Comparison of ENCODE assay signal across 11 cellular contexts in the genomic region with DNA sequence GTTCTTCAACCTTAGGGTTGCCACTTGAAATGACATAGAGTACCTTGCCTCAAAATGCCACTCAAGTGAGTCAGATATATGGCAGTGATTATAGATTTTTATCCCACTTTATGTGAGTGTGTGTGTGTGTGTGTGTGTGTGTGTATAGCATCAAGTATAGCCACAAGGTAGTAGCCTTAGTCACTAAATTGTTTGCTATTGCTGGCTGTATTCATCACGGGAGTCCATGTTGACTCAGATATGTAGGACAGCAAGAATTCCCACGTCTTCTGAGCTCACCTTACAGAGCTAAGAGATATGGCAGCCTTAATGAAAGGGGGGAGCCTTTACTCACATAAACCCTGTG. TPM values are rescaled to one million over a fixed set of nuclear protein-coding genes. Genes with fewer than 3 reads are reported as not detected.
DNase-seq lines count a peak whose midpoint lies in the region; ATAC-seq and TF ChIP-seq lines count a peak whose summit lies in the region.
"Had no signal": no experiment of that assay in that cellular context is flagged by ENCODE, and none has a peak within 500 bp of the region (broad histone marks: within the 10 kb centered on the region; RNA-seq: fewer than 3 reads in every experiment).

No MANE protein-coding gene starts in this region.

- H3K27me3 ChIP-seq in esophagus squamous epithelium = no peaks in the 10 kb centered on the region
- H3K27me3 ChIP-seq: suprapubic skin had no signal

- WGBS in esophagus squamous epithelium, 2 donors = 55 to 57% methylated on average over 2 of the region's 2 CpGs

- H3K36me3 ChIP-seq in esophagus squamous epithelium = peaks cover 40 to 91% (median 49%) of the 10 kb centered on the region in 3 donors

- DNase-seq in NCI-H2029 (lab: John Stamatoyannopoulos, UW) (peak; percentile 33), NCI-H2029 treated with DMSO at 0.1 percent for 48 hours (lab: John Stamatoyannopoulos, UW) (no peak), RWPE1 (ENCODE audit: low spot score) (no peak), esophagus squamous epithelium (lab: John Stamatoyannopoulos, UW) (no peak), NCI-H526 treated with DMSO at 0.1 percent for 48 hours (lab: John Stamatoyannopoulos, UW) (no peak)
- no peak for DNase-seq in stimulated activated effector memory CD8-positive, alpha-beta T cell treated with anti-CD3 and anti-CD28 coated beads, Interleukin-12 subunit alpha, Interleukin-12 subunit beta, amount 100 ng/mL, for 72 hours (ENCODE audit: low spot score in 2 of 2)
- DNase-seq: activated B cell treated with CpG ODN at 0.5 μM for 24 hours; CD8-positive, alpha-beta memory T cell had no signal

- H3K36me3 Mint-ChIP-seq in stimulated activated effector memory CD8-positive, alpha-beta T cell treated with anti-CD3 and anti-CD28 coated beads, Interleukin-12 subunit alpha, Interleukin-12 subunit beta, amount 100 ng/mL, for 72 hours = peaks cover 100% of the 10 kb centered on the region

- H3K4me1 Mint-ChIP-seq in stimulated activated effector memory CD8-positive, alpha-beta T cell treated with anti-CD3 and anti-CD28 coated beads, Interleukin-12 subunit alpha, Interleukin-12 subunit beta, amount 100 ng/mL, for 72 hours = peaks cover 6% of the 10 kb centered on the region
- H3K4me1 Mint-ChIP-seq: activated B cell treated with CpG ODN at 0.5 μM for 24 hours had no signal

- CTCF ChIA-PET in RWPE1 (lab: Yijun Ruan, JAX) = interaction anchor here (0.5 kb wide), 1 partner anchor 360 kb away, joined by 5 read pairs; no protein-coding TSS in a partner anchor

- H3K9me3 ChIP-seq in esophagus squamous epithelium = no peaks in the 10 kb centered on the region
- H3K9me3 ChIP-seq: suprapubic skin had no signal

- POLR2A ChIA-PET in RWPE1 (lab: Yijun Ruan, JAX; ENCODE audit: low non-redundant PET) = no interaction called here

- peak overlapping the region; percentile 67 for H3K27ac ChIP-seq in RWPE1
- peak overlapping the region; percentile 23 to 99 (median 53) for H3K27ac ChIP-seq in esophagus squamous epithelium
- H3K27ac ChIP-seq: suprapubic skin had no signal

- intact Hi-C loops in esophagus squamous epithelium (cut with DNase I) = no loop called here

- TF ChIP-seq CTCF in RWPE1 (conservative IDR thresholded peaks at IDR 0.05; ENCODE audit: low read depth) (no peak), esophagus squamous epithelium (IDR thresholded peaks at IDR 0.05) (no peak)

- H3K4me3 ChIP-seq in esophagus squamous epithelium = no peak overlapping the region
- H3K4me3 ChIP-seq: suprapubic skin had no signal

- no peak overlapping the region for H3K4me3 Mint-ChIP-seq in stimulated activated effector memory CD8-positive, alpha-beta T cell treated with anti-CD3 and anti-CD28 coated beads, Interleukin-12 subunit alpha, Interleukin-12 subunit beta, amount 100 ng/mL, for 72 hours
- H3K4me3 Mint-ChIP-seq: activated B cell treated with CpG ODN at 0.5 μM for 24 hours; CD8-positive, alpha-beta memory T cell had no signal

- ATAC-seq in stimulated activated effector memory CD8-positive, alpha-beta T cell treated with anti-CD3 and anti-CD28 coated beads, Interleukin-12 subunit alpha, Interleukin-12 subunit beta, amount 100 ng/mL, for 72 hours = peak; percentile 50
- ATAC-seq in HG03439 (IDR thresholded peaks at IDR 0.05; ENCODE audit: unreplicated experiment) (no peak), HG02588 (IDR thresholded peaks at IDR 0.05; ENCODE audit: unreplicated experiment) (no peak)

- peaks cover 10 to 95% (median 52%) of the 10 kb centered on the region in 3 donors for H3K4me1 ChIP-seq in esophagus squamous epithelium

- no peaks in the 10 kb centered on the region for H3K9me3 Mint-ChIP-seq in stimulated activated effector memory CD8-positive, alpha-beta T cell treated with anti-CD3 and anti-CD28 coated beads, Interleukin-12 subunit alpha, Interleukin-12 subunit beta, amount 100 ng/mL, for 72 hours
- H3K9me3 Mint-ChIP-seq: activated B cell treated with CpG ODN at 0.5 μM for 24 hours; CD8-positive, alpha-beta memory T cell had no signal

- no peak for TF ChIP-seq POLR2A in esophagus squamous epithelium (IDR thresholded peaks at IDR 0.05)

- no peak overlapping the region for H3K27ac Mint-ChIP-seq in stimulated activated effector memory CD8-positive, alpha-beta T cell treated with anti-CD3 and anti-CD28 coated beads, Interleukin-12 subunit alpha, Interleukin-12 subunit beta, amount 100 ng/mL, for 72 hours
- H3K27ac Mint-ChIP-seq: activated B cell treated with CpG ODN at 0.5 μM for 24 hours had no signal

RNA-seq across cellular contexts. Expression of gene ETS2, which starts 9.3 kb away (rescaled TPM):
- total RNA-seq in esophagus squamous epithelium = 100 to 1,000 TPM in 1 of 4 donors, 10 to 100 TPM in 3; 67.5 to 118 (median 78.8) TPM
